In genomic region chr7:2452643-2453270, GRCh38 we compare ENCODE assay signal across 22 cellular contexts. TPM values are rescaled to one million over a fixed set of nuclear protein-coding genes. Genes with fewer than 3 reads are reported as not detected.
"Had no signal": no experiment of that assay in that cellular context is flagged by ENCODE, and none has a peak within 500 bp of the region (broad histone marks: within the 10 kb centered on the region; RNA-seq: fewer than 3 reads in every experiment).

No MANE protein-coding gene starts in this region.

- H3K9me3 Mint-ChIP-seq: activated CD8-positive, alpha-beta T cell treated with anti-CD3 and anti-CD28 coated beads for 36 hours; activated naive CD8-positive, alpha-beta T cell treated with anti-CD3 and anti-CD28 coated beads, Interleukin-2, amount 50 U/mL, for 24 hours; activated T-cell treated with anti-CD3 and anti-CD28 coated beads, Interleukin-2, amount 50 U/mL, for 72 hours had no signal

- H3K27ac Mint-ChIP-seq: activated CD4-positive, alpha-beta T cell treated with anti-CD3 and anti-CD28 coated beads for 36 hours; activated naive CD8-positive, alpha-beta T cell treated with anti-CD3 and anti-CD28 coated beads, Interleukin-2, amount 50 U/mL, for 24 hours; activated T-cell treated with anti-CD3 and anti-CD28 coated beads, Interleukin-2, amount 50 U/mL, for 72 hours had no signal

- FAIRE-seq: astrocyte, TTC549 had no signal

- H3K27me3 Mint-ChIP-seq: activated CD4-positive, alpha-beta T cell treated with anti-CD3 and anti-CD28 coated beads for 36 hours; brain had no signal

- H3K4me3 Mint-ChIP-seq: activated CD4-positive, alpha-beta T cell treated with anti-CD3 and anti-CD28 coated beads for 36 hours had no signal

- H2AFZ ChIP-seq: PC-9 had no signal

- DNase-seq: activated CD4-positive, alpha-beta T cell treated with anti-CD3 and anti-CD28 coated beads, Interleukin-2, amount 50 U/mL, for 1 hour; activated CD8-positive, alpha-beta memory T cell treated with anti-CD3 and anti-CD28 coated beads, Interleukin-2, amount 50 U/mL, for 4 hours; activated naive CD4-positive, alpha-beta T cell treated with anti-CD3 and anti-CD28 coated beads, Interleukin-2, amount 50 U/mL, for 16 hours; KBM-7; NCI-H1105 treated with DMSO at 0.1 percent for 48 hours; NCI-H1436 treated with DMSO at 0.1 percent for 48 hours; NCI-H187; NCI-H2081; NCI-H510A treated with DMSO at 0.1 percent for 48 hours; NCI-H69; NK-92 treated with Interleukin-12 subunit alpha and Interleukin-12 subunit beta, amount 100 ng/mL, for 24 hours; SHP77 treated with DMSO at 0.1 percent for 48 hours; T-helper 2 cell; T1000 had no signal

- H3K4me3 ChIP-seq: PC-9 had no signal

- H3K27ac ChIP-seq: PC-9 had no signal

RNA-seq across cellular contexts. Expression of gene GRIFIN, which starts 23.4 kb away (rescaled TPM):
- total RNA-seq: activated CD4-positive, alpha-beta T cell treated with anti-CD3 and anti-CD28 coated beads for 36 hours; activated CD8-positive, alpha-beta T cell treated with anti-CD3 and anti-CD28 coated beads for 36 hours; activated T-cell treated with anti-CD3 and anti-CD28 coated beads, Interleukin-2, amount 50 U/mL, for 72 hours; astrocyte; PC-9 had no signal
